ENCODE assay signal across 15 cellular contexts in genomic region chr2:62219407-62220159, GRCh38. TPM values are rescaled to one million over a fixed set of nuclear protein-coding genes. Genes with fewer than 3 reads are reported as not detected.
DNase-seq lines count a peak whose midpoint lies in the region; ATAC-seq and TF ChIP-seq lines count a peak whose summit lies in the region.
"Had no signal": no experiment of that assay in that cellular context is flagged by ENCODE, and none has a peak within 500 bp of the region (broad histone marks: within the 10 kb centered on the region; RNA-seq: fewer than 3 reads in every experiment).

No MANE protein-coding gene starts in this region.

- ATAC-seq in T-cell (replicated peaks in 1 of 4) (peak in 1 of 4 experiments; percentile 11), HG03342 (IDR thresholded peaks at IDR 0.05; ENCODE audit: unreplicated experiment) (no peak)
- ATAC-seq: mucosa of descending colon had no signal

- peaks cover 18% of the 10 kb centered on the region for H3K4me1 ChIP-seq in endodermal cell (ENCODE audit: control insufficient read depth, insufficient read depth, low read length)
- peaks cover 39% of the 10 kb centered on the region for H3K4me1 ChIP-seq in smooth muscle cell (ENCODE audit: low read depth)

- H3K4me3 ChIP-seq in endodermal cell (ENCODE audit: low read length) (peak overlapping the region; percentile 50), smooth muscle cell (no peak overlapping the region)
- H3K4me3 ChIP-seq: mucosa of descending colon had no signal

- peak overlapping the region; percentile 36 for H3K27ac Mint-ChIP-seq in T-helper 1 cell treated with Interleukin-12 subunit alpha and Interleukin-12 subunit beta and Interleukin-4 antibody, amounts not matched to agents 30 μg/mL and 1 μg/mL, for 36 hours
- peak overlapping the region; percentile 78 to 88 for H3K27ac Mint-ChIP-seq in T-cell
- peak overlapping the region; percentile 64 for H3K27ac Mint-ChIP-seq in endodermal cell

- no peak for DNase-seq in T-helper 1 cell
- DNase-seq in T-cell = no peak
- DNase-seq in endodermal cell = no peak
- no peak for DNase-seq in smooth muscle cell (lab: John Stamatoyannopoulos, UW; ENCODE audit: unreplicated experiment)
- DNase-seq in G401 (ENCODE audit: low spot score) = no peak
- no peak for DNase-seq in EL
- DNase-seq: activated T-cell treated with anti-CD3 and anti-CD28 coated beads, Interleukin-2, amount 50 U/mL, for 1 hour; caudate nucleus; mucosa of descending colon; NCI-H146; NCI-H774; substantia nigra had no signal

- H3K9ac ChIP-seq in endodermal cell (ENCODE audit: extremely low read depth, low read length, poor library complexity, severe bottlenecking) (no peak overlapping the region), smooth muscle cell (ENCODE audit: low read depth) (no peak overlapping the region)

- no peak overlapping the region for H3K4me2 ChIP-seq in smooth muscle cell

- peaks cover 52% of the 10 kb centered on the region for H4K20me1 ChIP-seq in smooth muscle cell (ENCODE audit: low read depth)

- H3K9me3 ChIP-seq in endodermal cell (ENCODE audit: control insufficient read depth, low read length) = peaks cover 11% of the 10 kb centered on the region
- H3K9me3 ChIP-seq in smooth muscle cell (replicated peaks; ENCODE audit: low read depth) = no peaks in the 10 kb centered on the region
- H3K9me3 ChIP-seq: mucosa of descending colon had no signal

- peaks cover 38% of the 10 kb centered on the region for H3F3A ChIP-seq in smooth muscle cell (ENCODE audit: low read depth)

- H3K4me1 Mint-ChIP-seq in T-helper 1 cell treated with Interleukin-12 subunit alpha and Interleukin-12 subunit beta and Interleukin-4 antibody, amounts not matched to agents 30 μg/mL and 1 μg/mL, for 36 hours (ENCODE audit: low read depth) = peaks cover 68% of the 10 kb centered on the region
- H3K4me1 Mint-ChIP-seq in T-cell (peaks cover 89 to 93% (median 92%) of the 10 kb centered on the region in 3 donors), endodermal cell (peaks cover 36% of the 10 kb centered on the region)

- POLR2A ChIA-PET in T-cell (lab: Charles Lee) = interaction anchor here (0.7 kb wide), 2 partner anchors 10 to 22 kb away, joined by 3 read pairs; no protein-coding TSS in a partner anchor

- H3K9me3 Mint-ChIP-seq in T-helper 1 cell treated with Interleukin-12 subunit alpha and Interleukin-12 subunit beta and Interleukin-4 antibody, amounts not matched to agents 30 μg/mL and 1 μg/mL, for 36 hours = no peaks in the 10 kb centered on the region
- H3K9me3 Mint-ChIP-seq in T-cell (peaks cover 4 to 6% (median 5%) of the 10 kb centered on the region in 3 donors), endodermal cell (peaks cover 7% of the 10 kb centered on the region)

- WGBS in endodermal cell (ENCODE audit: insufficient coverage in 1 of 2, insufficient read length in 1 of 2), 2 experiments = 79 to 90% methylated on average over 4 of the region's 4 CpGs
- 75% methylated on average over 4 of the region's 4 CpGs for WGBS in smooth muscle cell (ENCODE audit: low lambda C conversion rate)

- H3K4me3 Mint-ChIP-seq in T-helper 1 cell treated with Interleukin-12 subunit alpha and Interleukin-12 subunit beta and Interleukin-4 antibody, amounts not matched to agents 30 μg/mL and 1 μg/mL, for 36 hours = no peak overlapping the region
- H3K4me3 Mint-ChIP-seq in T-cell (peak overlapping the region in 1 of 3 donors; percentile 7), endodermal cell (no peak overlapping the region)

- in situ Hi-C loops in G401 (cut with HindIII; ENCODE audit: low sequenced_read_pairs) = no loop called here

- TF ChIP-seq CTCF in endodermal cell (conservative IDR thresholded peaks at IDR 0.05) (no peak), smooth muscle cell (IDR thresholded peaks at IDR 0.05; ENCODE audit: borderline replicate concordance, insufficient read depth, poor library complexity, severe bottlenecking) (no peak)

- CTCF ChIA-PET in T-cell (lab: Charles Lee) = no interaction called here

- peaks cover 63% of the 10 kb centered on the region for H3K36me3 ChIP-seq in endodermal cell (ENCODE audit: control insufficient read depth, insufficient read depth, low read length)
- H3K36me3 ChIP-seq in smooth muscle cell (ENCODE audit: low read depth) = no peaks in the 10 kb centered on the region

- no peak overlapping the region for H3K27ac ChIP-seq in endodermal cell (ENCODE audit: low read depth, low read length)
- H3K27ac ChIP-seq in smooth muscle cell (ENCODE audit: low read depth) = peak overlapping the region; percentile 92
- H3K27ac ChIP-seq: 22Rv1 had no signal

- peaks cover 38% of the 10 kb centered on the region for H3K36me3 Mint-ChIP-seq in T-helper 1 cell treated with Interleukin-12 subunit alpha and Interleukin-12 subunit beta and Interleukin-4 antibody, amounts not matched to agents 30 μg/mL and 1 μg/mL, for 36 hours (ENCODE audit: low read depth)
- H3K36me3 Mint-ChIP-seq in T-cell (peaks cover 39% of the 10 kb centered on the region), endodermal cell (ENCODE audit: low read depth) (peaks cover 47% of the 10 kb centered on the region)

- H3K27me3 ChIP-seq in endodermal cell (ENCODE audit: control insufficient read depth, insufficient read depth, low read length, poor library complexity, severe bottlenecking) = no peaks in the 10 kb centered on the region
- no peaks in the 10 kb centered on the region for H3K27me3 ChIP-seq in smooth muscle cell (ENCODE audit: low read depth)

- no peak overlapping the region for H2AFZ ChIP-seq in smooth muscle cell (ENCODE audit: low read depth)

- peaks cover 65% of the 10 kb centered on the region for H3K79me2 ChIP-seq in smooth muscle cell (ENCODE audit: low read depth)

- no peaks in the 10 kb centered on the region for H3K27me3 Mint-ChIP-seq in T-helper 1 cell treated with Interleukin-12 subunit alpha and Interleukin-12 subunit beta and Interleukin-4 antibody, amounts not matched to agents 30 μg/mL and 1 μg/mL, for 36 hours (ENCODE audit: low read depth)
- H3K27me3 Mint-ChIP-seq in T-cell (no peaks in the 10 kb centered on the region), endodermal cell (ENCODE audit: insufficient read depth) (no peaks in the 10 kb centered on the region)

RNA-seq across cellular contexts. Expression of gene B3GNT2, which starts 23.7 kb away (rescaled TPM):
- total RNA-seq in T-cell (10 to 100 TPM; 20.9 to 47.3 (median 22.4) TPM), endodermal cell (10 to 100 TPM; 38.7 to 59.2 TPM), smooth muscle cell (29.3 and 32.1 TPM in 2 replicates)
- polyA plus RNA-seq in endodermal cell (2013, experiment 1 of 2) = 19.3 TPM
- 21.8 TPM for polyA plus RNA-seq in endodermal cell (2013, experiment 2 of 2)
- 13.9 and 16.5 TPM in 2 replicates for polyA plus RNA-seq in smooth muscle cell
- total RNA-seq in G401 (2014; rRNA removed; shearing (Covaris generic)) = 21.3 and 29.0 TPM in 2 replicates
